Comparison of ENCODE assay signal across 8 cellular contexts in the genomic region with DNA sequence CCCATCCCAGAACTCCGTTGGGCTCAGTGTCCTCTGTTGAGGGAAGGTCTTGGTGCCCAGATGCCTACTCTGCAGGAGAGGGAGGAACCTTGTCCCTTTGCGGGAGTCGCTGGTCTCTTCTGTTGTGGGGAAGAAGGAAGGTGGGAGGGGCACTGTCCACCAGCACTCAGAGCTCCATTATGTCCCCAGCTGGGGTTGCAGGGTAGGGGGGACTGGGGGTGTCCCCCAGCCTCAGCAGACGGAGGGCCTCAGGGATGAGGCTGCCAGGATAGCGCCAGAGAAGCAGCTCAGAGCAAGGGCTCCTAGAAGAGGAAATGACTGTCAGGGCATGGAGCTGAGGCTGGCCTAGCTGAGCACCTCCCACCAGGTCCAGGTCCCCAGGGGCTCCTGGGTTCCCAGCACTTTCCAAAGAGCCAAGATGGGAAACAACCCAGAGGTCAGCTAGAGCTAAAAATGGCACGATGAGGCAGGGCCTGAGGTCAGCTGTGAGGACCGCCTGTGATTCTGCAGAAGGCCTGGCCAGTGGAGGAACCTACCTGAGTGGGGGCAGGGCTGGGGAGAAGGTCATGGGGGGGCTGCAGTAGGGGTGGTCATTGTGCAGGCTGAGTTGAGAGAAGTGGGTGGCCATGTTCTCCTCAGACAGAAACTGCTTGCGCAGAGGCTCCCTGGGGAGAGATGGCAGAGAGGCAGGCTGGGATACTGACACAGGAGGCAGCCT. TPM values are rescaled to one million over a fixed set of nuclear protein-coding genes. Genes with fewer than 3 reads are reported as not detected.
DNase-seq lines count a peak whose midpoint lies in the region; ATAC-seq and TF ChIP-seq lines count a peak whose summit lies in the region.

No MANE protein-coding gene starts in this region.

- TF ChIP-seq CTCF in hepatocyte (IDR thresholded peaks at IDR 0.05; ENCODE audit: poor library complexity) = no peak

- H3K4me2 ChIP-seq in hepatocyte = peak overlapping the region; percentile 99

- H3K79me2 ChIP-seq in hepatocyte = peaks cover 29% of the 10 kb centered on the region

- no peaks in the 10 kb centered on the region for H3K9me3 ChIP-seq in hepatocyte (ENCODE audit: low read depth)

- ATAC-seq in activated T-cell treated with anti-CD3 and anti-CD28 coated beads, Interleukin-2, amount 50 U/mL, for 72 hours (replicated peaks in 1 of 2) = no peak
- no peak for ATAC-seq in stimulated activated effector memory CD8-positive, alpha-beta T cell treated with anti-CD3 and anti-CD28 coated beads, Interleukin-12 subunit alpha, Interleukin-12 subunit beta, amount 100 ng/mL, for 72 hours
- no peak for ATAC-seq in GM18873 (IDR thresholded peaks at IDR 0.05; ENCODE audit: low FRiP score, unreplicated experiment)

- peaks cover 68% of the 10 kb centered on the region for H3K4me1 Mint-ChIP-seq in activated T-cell treated with anti-CD3 and anti-CD28 coated beads, Interleukin-2, amount 50 U/mL, for 72 hours (ENCODE audit: low read depth)
- H3K4me1 Mint-ChIP-seq in stimulated activated effector memory CD8-positive, alpha-beta T cell treated with anti-CD3 and anti-CD28 coated beads, Interleukin-12 subunit alpha, Interleukin-12 subunit beta, amount 100 ng/mL, for 72 hours = peaks cover 59% of the 10 kb centered on the region

- H3K4me3 Mint-ChIP-seq in activated T-cell treated with anti-CD3 and anti-CD28 coated beads, Interleukin-2, amount 50 U/mL, for 72 hours = peak overlapping the region; percentile 83 to 85
- peak overlapping the region; percentile 78 for H3K4me3 Mint-ChIP-seq in stimulated activated effector memory CD8-positive, alpha-beta T cell treated with anti-CD3 and anti-CD28 coated beads, Interleukin-12 subunit alpha, Interleukin-12 subunit beta, amount 100 ng/mL, for 72 hours

- peak overlapping the region; percentile 79 for H3K4me3 ChIP-seq in hepatocyte

- peaks cover 5% of the 10 kb centered on the region for H4K20me1 ChIP-seq in hepatocyte (ENCODE audit: insufficient read depth, poor library complexity, severe bottlenecking)

- H3K27me3 ChIP-seq in hepatocyte = no peaks in the 10 kb centered on the region

- H3K4me1 ChIP-seq in hepatocyte (ENCODE audit: insufficient read depth) = peaks cover 31% of the 10 kb centered on the region

- peaks cover 17% of the 10 kb centered on the region for H3K27me3 Mint-ChIP-seq in activated T-cell treated with anti-CD3 and anti-CD28 coated beads, Interleukin-2, amount 50 U/mL, for 72 hours (ENCODE audit: low read depth)

- no peaks in the 10 kb centered on the region for H3K9me2 ChIP-seq in hepatocyte (replicated peaks; ENCODE audit: insufficient read depth)

- no peak overlapping the region for H2AFZ ChIP-seq in hepatocyte

- no peaks in the 10 kb centered on the region for H3K36me3 ChIP-seq in hepatocyte (replicated peaks; ENCODE audit: insufficient read depth, low read depth)

- H3K27ac Mint-ChIP-seq in activated T-cell treated with anti-CD3 and anti-CD28 coated beads, Interleukin-2, amount 50 U/mL, for 72 hours = peak overlapping the region; percentile 87
- peak overlapping the region; percentile 91 for H3K27ac Mint-ChIP-seq in stimulated activated effector memory CD8-positive, alpha-beta T cell treated with anti-CD3 and anti-CD28 coated beads, Interleukin-12 subunit alpha, Interleukin-12 subunit beta, amount 100 ng/mL, for 72 hours

- peaks cover 0 to 5% of the 10 kb centered on the region in 2 donors for H3K36me3 Mint-ChIP-seq in activated T-cell treated with anti-CD3 and anti-CD28 coated beads, Interleukin-2, amount 50 U/mL, for 72 hours (ENCODE audit: insufficient read depth in 2 of 2)
- peaks cover 82% of the 10 kb centered on the region for H3K36me3 Mint-ChIP-seq in stimulated activated effector memory CD8-positive, alpha-beta T cell treated with anti-CD3 and anti-CD28 coated beads, Interleukin-12 subunit alpha, Interleukin-12 subunit beta, amount 100 ng/mL, for 72 hours

- in situ Hi-C loops in KBM-7 (cut with MboI; ENCODE audit: low pct_unique_long_range_greater_than_20kb, low sequenced_read_pairs) = no loop called here

- no peaks in the 10 kb centered on the region for H3K9me3 Mint-ChIP-seq in activated T-cell treated with anti-CD3 and anti-CD28 coated beads, Interleukin-2, amount 50 U/mL, for 72 hours
- no peaks in the 10 kb centered on the region for H3K9me3 Mint-ChIP-seq in stimulated activated effector memory CD8-positive, alpha-beta T cell treated with anti-CD3 and anti-CD28 coated beads, Interleukin-12 subunit alpha, Interleukin-12 subunit beta, amount 100 ng/mL, for 72 hours

- peak overlapping the region; percentile 98 for H3K27ac ChIP-seq in hepatocyte

- WGBS in hepatocyte (ENCODE audit: low lambda C conversion rate, missing lambda C conversion rate) = 35% methylated on average over 8 of the region's 8 CpGs

- peak; percentile 32 for DNase-seq in stimulated activated CD4-positive, alpha-beta T cell treated with anti-CD3 and anti-CD28 coated beads, Interleukin-4, amount 100 ng/mL, for 24 hours
- DNase-seq in stimulated activated CD4-positive, alpha-beta T cell treated with anti-CD3 and anti-CD28 coated beads, Interleukin-12 subunit alpha, Interleukin-12 subunit beta, amount 100 ng/mL, for 4 hours = no peak
- DNase-seq in activated T-cell treated with anti-CD3 and anti-CD28 coated beads, Interleukin-2, amount 50 U/mL, for 72 hours = peak in 1 of 2 donors; percentile 31
- DNase-seq in hepatocyte (ENCODE audit: low spot score) (no peak), KBM-7 (no peak), C1 segment of cervical spinal cord (lab: John Stamatoyannopoulos, UW) (no peak)
- no peak for DNase-seq in stimulated activated effector memory CD8-positive, alpha-beta T cell treated with anti-CD3 and anti-CD28 coated beads, Interleukin-12 subunit alpha, Interleukin-12 subunit beta, amount 100 ng/mL, for 72 hours (ENCODE audit: low spot score in 2 of 2)

RNA-seq across cellular contexts. Expression of a gene that starts 0.9 kb away (rescaled TPM):
- total RNA-seq in activated T-cell treated with anti-CD3 and anti-CD28 coated beads, Interleukin-2, amount 50 U/mL, for 72 hours = 10 to 100 TPM; 27.6 to 32.8 TPM
- total RNA-seq in hepatocyte = 19.7 and 35.7 TPM in 2 replicates
- 158 and 201 TPM in 2 replicates for polyA plus RNA-seq in hepatocyte

RNA-seq across cellular contexts. Expression of a gene that starts 1.0 kb away (rescaled TPM):
- 10 to 100 TPM; 49.1 to 50.9 TPM for total RNA-seq in activated T-cell treated with anti-CD3 and anti-CD28 coated beads, Interleukin-2, amount 50 U/mL, for 72 hours
- total RNA-seq in hepatocyte = 35.6 and 41.2 TPM in 2 replicates
- polyA plus RNA-seq in hepatocyte = 79.4 and 86.2 TPM in 2 replicates

RNA-seq across cellular contexts. Expression of a gene that starts 2.7 kb away (rescaled TPM):
- total RNA-seq in activated T-cell treated with anti-CD3 and anti-CD28 coated beads, Interleukin-2, amount 50 U/mL, for 72 hours = 1 to 10 TPM; 3.9 to 4.0 TPM
- 126 and 127 TPM in 2 replicates for total RNA-seq in hepatocyte
- polyA plus RNA-seq in hepatocyte = 385 and 452 TPM in 2 replicates

RNA-seq across cellular contexts. Expression of a gene that starts 4.9 kb away (rescaled TPM):
- total RNA-seq in activated T-cell treated with anti-CD3 and anti-CD28 coated beads, Interleukin-2, amount 50 U/mL, for 72 hours = not detected
- total RNA-seq in hepatocyte = 258 and 297 TPM in 2 replicates
- 568 and 574 TPM in 2 replicates for polyA plus RNA-seq in hepatocyte

RNA-seq across cellular contexts. Expression of a gene that starts 10.1 kb away (rescaled TPM):
- under 1 TPM in 1 of 2 donors, not detected in 1; 0.14 TPM for total RNA-seq in activated T-cell treated with anti-CD3 and anti-CD28 coated beads, Interleukin-2, amount 50 U/mL, for 72 hours
- total RNA-seq in hepatocyte = 2.0 and 3.5 TPM in 2 replicates
- polyA plus RNA-seq in hepatocyte = 8.9 and 9.0 TPM in 2 replicates

Comparison
In these comparisons a context has a peak if more than half of its experiments do, and no peak if none do; other contexts are left out.
1. RNA of a gene that starts 2.7 kb away (total RNA-seq): 126 to 127 TPM in hepatocyte; 3.9 to 4.0 TPM in activated T-cell treated with anti-CD3 and anti-CD28 coated beads, Interleukin-2, amount 50 U/mL, for 72 hours; every median in the first group is over 10 times any median in the second.